2 cellular contexts compared by ENCODE assay signal in the genomic region with DNA sequence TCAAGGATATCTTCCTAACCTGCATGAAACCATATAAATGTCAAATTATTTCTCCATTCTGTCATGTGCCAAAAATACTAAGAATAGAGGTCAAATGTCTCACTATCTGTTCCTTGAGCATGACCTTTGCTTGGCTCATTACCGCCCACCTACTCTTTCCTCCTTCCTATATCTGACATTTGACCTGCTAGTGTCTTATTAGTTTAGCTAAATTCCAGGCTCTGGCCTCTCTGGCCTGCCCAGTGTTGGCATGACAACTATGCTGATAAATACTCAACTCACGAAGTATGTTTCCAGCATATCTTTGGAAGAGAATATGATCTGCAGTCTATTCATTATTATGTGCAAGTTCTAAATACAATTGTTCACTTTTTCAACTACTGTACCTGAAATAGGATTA. TPM values are rescaled to one million over a fixed set of nuclear protein-coding genes. Genes with fewer than 3 reads are reported as not detected.
"Had no signal": no experiment of that assay in that cellular context is flagged by ENCODE, and none has a peak within 500 bp of the region (broad histone marks: within the 10 kb centered on the region; RNA-seq: fewer than 3 reads in every experiment).

No MANE protein-coding gene starts in this region.

RNA-seq across cellular contexts. Expression of a gene that starts 58.0 kb away (rescaled TPM):
- total RNA-seq: activated T-helper 17 cell treated with anti-CD3 and anti-CD28 coated beads, Interleukin-2, amount 50 U/mL, for 72 hours; ascending aorta had no signal
